ENCODE assay signal across 8 cellular contexts in genomic region chr1:39817091-39817932, GRCh38. TPM values are rescaled to one million over a fixed set of nuclear protein-coding genes. Genes with fewer than 3 reads are reported as not detected.
DNase-seq lines count a peak whose midpoint lies in the region; ATAC-seq and TF ChIP-seq lines count a peak whose summit lies in the region.
"Not testable (repeated sequence)": the region's sequence is repeated elsewhere in the genome, so short reads cannot be mapped to it uniquely, and the experiment has no call there.

No MANE protein-coding gene starts in this region.

- ATAC-seq in GM18511 (IDR thresholded peaks at IDR 0.05; ENCODE audit: unreplicated experiment) (peak; percentile 92), HG02588 (IDR thresholded peaks at IDR 0.05; ENCODE audit: unreplicated experiment) (peak; percentile 84), psoas muscle (peak; percentile 9 to 50 (median 14))

- 69 to 76% (median 70%) methylated on average over 16 to 18 of the region's 24 CpGs for WGBS in psoas muscle, 3 donors

- not testable (repeated sequence) for H3K27me3 ChIP-seq in psoas muscle (ENCODE audit: insufficient read depth in 3 of 3, low read length in 2 of 3)

- DNase-seq in LHCN-M2 (ENCODE audit: low read depth) (peak; percentile 27), SHP77 (lab: John Stamatoyannopoulos, UW) (peak; percentile 90 to 91), activated T-cell treated with anti-CD3 and anti-CD28 coated beads for 24 hours (ENCODE audit: low read depth) (peak; percentile 39), fibroblast of mammary gland (ENCODE audit: low read depth) (peak; percentile 5), ureter (ENCODE audit: low spot score) (peak; percentile 91)
- DNase-seq in psoas muscle = not testable (repeated sequence)

- H3K4me3 ChIP-seq in fibroblast of mammary gland (ENCODE audit: control insufficient read depth, low read depth, low read length); psoas muscle: not testable (repeated sequence)

- not testable (repeated sequence) for TF ChIP-seq CTCF in fibroblast of mammary gland (conservative IDR thresholded peaks at IDR 0.05; ENCODE audit: control insufficient read depth, insufficient read depth, low read depth, low read length); psoas muscle (IDR thresholded peaks at IDR 0.05)

- not testable (repeated sequence) for H3K4me1 ChIP-seq in psoas muscle

- H3K9me3 ChIP-seq in psoas muscle = not testable (repeated sequence)

- H3K36me3 ChIP-seq in psoas muscle (ENCODE audit: insufficient read depth in 1 of 2, low read depth in 1 of 2) = not testable (repeated sequence)

- intact Hi-C loops in psoas muscle (cut with DNase I) = loop anchor here (2.0 to 5.0 kb wide), 3 partner anchors 85 to 215 kb away; partner anchors contain the start of gene MYCL (in 1 of the 2)

- not testable (repeated sequence) for H3K27ac ChIP-seq in psoas muscle

RNA-seq across cellular contexts. Expression of gene BMP8B, which starts 28.6 kb away (rescaled TPM):
- 0.58 and 1.2 TPM in 2 replicates for total RNA-seq in LHCN-M2 (2014; rRNA removed)
- 0.78 TPM for polyA plus RNA-seq in LHCN-M2 (2012)
- total RNA-seq in psoas muscle = under 1 TPM; 0.15 to 0.25 (median 0.17) TPM
- under 1 TPM; 0.06 to 0.11 (median 0.08) TPM for polyA plus RNA-seq in psoas muscle
- total RNA-seq in ureter = 3.7 TPM

RNA-seq across cellular contexts. Expression of gene OXCT2, which starts 46.2 kb away (rescaled TPM):
- total RNA-seq in LHCN-M2 (2014; rRNA removed) (0.58 and 0.69 TPM in 2 replicates), psoas muscle (under 1 TPM in 3 of 4 donors, not detected in 1; 0.23 to 0.48 (median 0.34) TPM), ureter (1.1 TPM)
- polyA plus RNA-seq in LHCN-M2 (2012) = 0.26 TPM
- under 1 TPM in 2 of 3 donors, not detected in 1; 0.03 to 0.16 TPM for polyA plus RNA-seq in psoas muscle

Comparison
In these comparisons a context has a peak if more than half of its experiments do, and no peak if none do; other contexts are left out.
1. ATAC-seq: peak in every context shown above with its lines; median percentile 92 in GM18511; 84 in HG02588; 14 in psoas muscle.